ENCODE assay signal across 8 cellular contexts in the genomic region with DNA sequence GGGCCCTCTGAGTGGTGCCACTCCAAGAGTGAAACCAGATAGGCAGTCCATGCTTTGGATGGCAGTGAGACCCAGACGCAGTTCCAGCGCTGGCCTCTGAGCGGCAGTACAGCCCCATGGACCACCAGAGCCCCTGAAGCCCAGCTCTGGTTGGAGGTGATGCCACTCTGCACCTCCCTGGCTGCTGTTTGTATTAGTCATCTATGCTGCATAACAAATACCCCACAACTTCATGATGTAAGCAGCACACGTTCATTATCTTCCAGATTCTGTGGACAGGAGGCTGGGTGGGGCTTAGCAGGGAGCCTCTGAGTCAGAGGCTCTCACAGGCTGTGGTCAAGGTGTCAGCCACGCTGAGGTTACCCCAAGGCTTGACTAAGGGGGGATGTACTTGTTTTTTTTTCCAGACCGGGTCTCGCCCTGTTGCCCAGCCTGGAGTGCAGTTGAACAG. TPM values are rescaled to one million over a fixed set of nuclear protein-coding genes. Genes with fewer than 3 reads are reported as not detected.
DNase-seq lines count a peak whose midpoint lies in the region; TF ChIP-seq lines count a peak whose summit lies in the region.

No MANE protein-coding gene starts in this region.

- no peaks in the 10 kb centered on the region for H3K27me3 Mint-ChIP-seq in mesothelial cell of epicardium (ENCODE audit: low read depth)

- H3K4me3 ChIP-seq in choroid plexus epithelial cell (ENCODE audit: low read depth, low read length), result no peak overlapping the region

- no peak overlapping the region for H3K4me3 Mint-ChIP-seq in mesothelial cell of epicardium

- peaks cover 31% of the 10 kb centered on the region for H3K4me1 Mint-ChIP-seq in mesothelial cell of epicardium

- no peak overlapping the region for H3K27ac Mint-ChIP-seq in mesothelial cell of epicardium

- DNase-seq in NCI-H1436 (lab: John Stamatoyannopoulos, UW) (peak; percentile 39), NCI-H1436 treated with DMSO at 0.1 percent for 48 hours (lab: John Stamatoyannopoulos, UW) (no peak), NCI-H2196 treated with DMSO at 0.1 percent for 48 hours (lab: John Stamatoyannopoulos, UW; ENCODE audit: unreplicated experiment) (peak; percentile 32), choroid plexus epithelial cell (ENCODE audit: low read depth) (peak; percentile 85), mesothelial cell of epicardium (ENCODE audit: low spot score in 2 of 2, unreplicated experiment in 2 of 2) (no peak), DMS153 treated with DMSO at 0.1 percent for 48 hours (lab: John Stamatoyannopoulos, UW; ENCODE audit: unreplicated experiment) (no peak)
- peak; percentile 91 for DNase-seq in activated CD4-positive, alpha-beta T cell treated with anti-CD3 and anti-CD28 coated beads for 48 hours
- peak; percentile 62 to 79 for DNase-seq in stimulated activated CD8-positive, alpha-beta memory T cell treated with anti-CD3 and anti-CD28 coated beads, Interleukin-7, amount 100 ng/mL, for 4 hours (ENCODE audit: low read depth in 2 of 2)

- TF ChIP-seq CTCF in choroid plexus epithelial cell (conservative IDR thresholded peaks at IDR 0.05; ENCODE audit: low read depth, low read length), result peak; percentile 89
- TF ChIP-seq CTCF in mesothelial cell of epicardium (IDR thresholded peaks at IDR 0.05; ENCODE audit: unreplicated experiment), result peak; percentile 43

- H3K9me3 Mint-ChIP-seq in mesothelial cell of epicardium, result no peaks in the 10 kb centered on the region

- peaks cover 3% of the 10 kb centered on the region for H3K36me3 Mint-ChIP-seq in mesothelial cell of epicardium

RNA-seq across cellular contexts. Expression of a gene that starts 5.1 kb away (rescaled TPM):
- total RNA-seq in mesothelial cell of epicardium, result 252 to 258 TPM (median 253 TPM) in 3 replicates

RNA-seq across cellular contexts. Expression of a gene that starts 9.8 kb away (rescaled TPM):
- total RNA-seq in mesothelial cell of epicardium, result 29.3 to 35.4 TPM (median 31.2 TPM) in 3 replicates

RNA-seq across cellular contexts. Expression of a gene that starts 10.1 kb away (rescaled TPM):
- 48.6 to 51.4 TPM (median 49.0 TPM) in 3 replicates for total RNA-seq in mesothelial cell of epicardium

RNA-seq across cellular contexts. Expression of a gene that starts 21.6 kb away (rescaled TPM):
- total RNA-seq in mesothelial cell of epicardium, result 75.3 to 75.9 TPM (median 75.9 TPM) in 3 replicates

RNA-seq across cellular contexts. Expression of a gene that starts 33.5 kb away (rescaled TPM):
- 53.9 to 68.8 TPM (median 59.7 TPM) in 3 replicates for total RNA-seq in mesothelial cell of epicardium

Comparison
In these comparisons a context has a peak if more than half of its experiments do, and no peak if none do; other contexts are left out.
1. DNase-seq: peak in NCI-H1436 (single experiment), NCI-H2196 treated with DMSO at 0.1 percent for 48 hours (single experiment), activated CD4-positive, alpha-beta T cell treated with anti-CD3 and anti-CD28 coated beads for 48 hours (single experiment), choroid plexus epithelial cell (single experiment) and stimulated activated CD8-positive, alpha-beta memory T cell treated with anti-CD3 and anti-CD28 coated beads, Interleukin-7, amount 100 ng/mL, for 4 hours (2 of 2); none in NCI-H1436 treated with DMSO at 0.1 percent for 48 hours (single experiment), mesothelial cell of epicardium (0 of 2) and DMS153 treated with DMSO at 0.1 percent for 48 hours (single experiment).